In the genomic region with DNA sequence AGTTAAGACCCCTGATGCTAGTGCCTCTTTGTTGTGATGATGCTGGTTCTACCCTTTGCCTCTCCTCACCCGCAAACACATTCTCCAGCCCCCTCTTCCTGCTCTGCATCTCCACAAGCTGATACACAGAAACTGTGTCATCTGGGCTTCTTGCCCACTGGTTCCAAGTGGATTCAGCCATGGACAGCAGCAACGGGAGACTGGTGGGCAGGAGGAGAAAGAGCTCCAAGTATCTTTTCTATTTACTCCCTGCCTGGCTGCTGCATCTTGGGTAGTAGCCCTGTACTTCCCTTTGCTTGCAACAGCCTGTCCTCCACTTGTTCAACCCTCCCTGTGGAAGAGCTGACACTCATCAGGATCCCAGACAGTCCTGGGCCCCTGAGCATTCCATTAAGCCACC, we compare ENCODE assay signal across 38 cellular contexts.
"Had no signal": no experiment of that assay in that cellular context is flagged by ENCODE, and none has a peak within 500 bp of the region (broad histone marks: within the 10 kb centered on the region; RNA-seq: fewer than 3 reads in every experiment).

No MANE protein-coding gene starts in this region.

- H3K27me3 Mint-ChIP-seq: activated B cell treated with CpG ODN at 0.5 μM for 24 hours; activated CD4-positive, alpha-beta memory T cell treated with anti-CD3 and anti-CD28 coated beads for 36 hours; activated CD4-positive, alpha-beta T cell treated with anti-CD3 and anti-CD28 coated beads, Interleukin-2, amount 10 ng/mL, durations not matched to agents 24 days and 14 days; activated CD8-positive, alpha-beta T cell treated with anti-CD3 and anti-CD28 coated beads for 36 hours; activated naive CD8-positive, alpha-beta T cell treated with anti-CD3 and anti-CD28 coated beads for 36 hours; activated T-helper 17 cell treated with anti-CD3 and anti-CD28 coated beads, Interleukin-2, amount 50 U/mL, for 72 hours; central memory CD8-positive, alpha-beta T cell had no signal

- H3K4me1 ChIP-seq: adrenal gland, body of pancreas, breast epithelium had no signal

- DNase-seq: activated B cell treated with CpG ODN at 0.5 μM for 24 hours; activated CD4-positive, alpha-beta memory T cell treated with anti-CD3 and anti-CD28 coated beads for 36 hours; activated CD4-positive, alpha-beta T cell treated with anti-CD3 and anti-CD28 coated beads for 4 hours; activated CD4-positive, alpha-beta T cell treated with anti-CD3 and anti-CD28 coated beads, Interleukin-2, amount 10 ng/mL, durations not matched to agents 24 days and 14 days; activated CD4-positive, alpha-beta T cell treated with anti-CD3 and anti-CD28 coated beads, Interleukin-2, amount 50 U/mL, for 1 hour; activated CD4-positive, alpha-beta T cell treated with anti-CD3 and anti-CD28 coated beads, Interleukin-2, amount 50 U/mL, for 4 hours; activated CD4-positive, CD25-positive, alpha-beta regulatory T cell treated with anti-CD3 and anti-CD28 coated beads, Interleukin-2, amount 50 U/mL, for 72 hours; activated CD8-positive, alpha-beta memory T cell treated with anti-CD3 and anti-CD28 coated beads, Interleukin-2, amount 50 U/mL, for 4 hours; activated CD8-positive, alpha-beta T cell treated with anti-CD3 and anti-CD28 coated beads for 36 hours; activated effector memory CD4-positive, alpha-beta T cell treated with anti-CD3 and anti-CD28 coated beads, Interleukin-2, amount 50 U/mL, for 16 hours; activated gamma-delta T cell treated with Interleukin-2 at 50 U/mL for 16 hours; activated naive CD4-positive, alpha-beta T cell; activated naive CD4-positive, alpha-beta T cell treated with anti-CD3 and anti-CD28 coated beads for 36 hours; activated naive CD4-positive, alpha-beta T cell treated with anti-CD3 and anti-CD28 coated beads, Interleukin-2, amount 50 U/mL, for 16 hours; activated naive CD8-positive, alpha-beta T cell treated with anti-CD3 and anti-CD28 coated beads for 36 hours; activated T-cell treated with anti-CD3 and anti-CD28 coated beads for 4 hours; activated T-cell treated with anti-CD3 and anti-CD28 coated beads, Interleukin-2, amount 50 U/mL, for 1 hour; activated T-cell treated with anti-CD3 and anti-CD28 coated beads, Interleukin-2, amount 50 U/mL, for 4 hours; activated T-cell treated with anti-CD3 and anti-CD28 coated beads, Interleukin-2, amount 50 U/mL, for 72 hours; adrenal gland; amniotic stem cell; aorta; body of pancreas; brain microvascular endothelial cell; caudate nucleus; cerebellar nuclear complex; T-helper 1 cell; T-helper 2 cell; T-helper 9 cell had no signal

- H3K27me3 ChIP-seq: adrenal gland, body of pancreas, brain microvascular endothelial cell, breast epithelium had no signal

- H3K9me3 Mint-ChIP-seq: activated CD4-positive, alpha-beta T cell treated with anti-CD3 and anti-CD28 coated beads, Interleukin-2, amount 10 ng/mL, durations not matched to agents 24 days and 14 days; activated CD8-positive, alpha-beta T cell treated with anti-CD3 and anti-CD28 coated beads for 36 hours; activated T-helper 1 cell treated with anti-CD3 and anti-CD28 coated beads, Interleukin-12 subunit alpha, Interleukin-12 subunit beta, Interleukin-2, Interleukin-4 antibody, amounts not matched to agents 30 ng/mL and 10 ng/mL and 1 ng/mL, durations not matched to agents 14 hours and 24 hours and 36 hours; T-helper 2 cell treated with Interferon-gamma antibody and Interleukin-4, amounts not matched to agents 5 μg/mL and 100 μg/mL, for 36 hours had no signal

- H3K4me3 ChIP-seq: adrenal gland, body of pancreas, breast epithelium, cardiac muscle cell had no signal

- H3K27ac Mint-ChIP-seq: activated B cell treated with CpG ODN at 0.5 μM for 24 hours; activated CD4-positive, alpha-beta memory T cell treated with anti-CD3 and anti-CD28 coated beads for 36 hours; activated CD4-positive, alpha-beta T cell treated with anti-CD3 and anti-CD28 coated beads, Interleukin-2, amount 10 ng/mL, durations not matched to agents 24 days and 14 days; activated CD8-positive, alpha-beta T cell treated with anti-CD3 and anti-CD28 coated beads for 36 hours; activated naive CD4-positive, alpha-beta T cell treated with anti-CD3 and anti-CD28 coated beads for 36 hours; activated naive CD4-positive, alpha-beta T cell treated with anti-CD3 and anti-CD28 coated beads, Interleukin-2, amount 50 U/mL, for 72 hours; activated naive CD8-positive, alpha-beta T cell treated with anti-CD3 and anti-CD28 coated beads for 36 hours; activated T-cell treated with anti-CD3 and anti-CD28 coated beads, Interleukin-2, amount 50 U/mL, for 72 hours; activated T-helper 1 cell treated with anti-CD3 and anti-CD28 coated beads, Interleukin-12 subunit alpha, Interleukin-12 subunit beta, Interleukin-2, Interleukin-4 antibody, amounts not matched to agents 30 ng/mL and 10 ng/mL and 1 ng/mL, durations not matched to agents 14 hours and 24 hours and 36 hours; activated T-helper 17 cell treated with anti-CD3 and anti-CD28 coated beads, Interleukin-2, amount 50 U/mL, for 72 hours; T-helper 1 cell treated with Interleukin-12 subunit alpha and Interleukin-12 subunit beta and Interleukin-4 antibody, amounts not matched to agents 30 μg/mL and 1 μg/mL, for 36 hours; T-helper 2 cell treated with Interferon-gamma antibody and Interleukin-4, amounts not matched to agents 5 μg/mL and 100 μg/mL, for 36 hours had no signal

- H3K27ac ChIP-seq: adrenal gland, body of pancreas, brain microvascular endothelial cell, breast epithelium, cardiac muscle cell, VCaP had no signal

- H3K36me3 ChIP-seq: adrenal gland, brain microvascular endothelial cell, breast epithelium, cardiac muscle cell had no signal

- H3K4me3 Mint-ChIP-seq: activated B cell treated with CpG ODN at 0.5 μM for 24 hours; activated CD4-positive, alpha-beta memory T cell treated with anti-CD3 and anti-CD28 coated beads for 36 hours; activated CD4-positive, alpha-beta T cell treated with anti-CD3 and anti-CD28 coated beads, Interleukin-2, amount 10 ng/mL, durations not matched to agents 24 days and 14 days; activated CD8-positive, alpha-beta T cell treated with anti-CD3 and anti-CD28 coated beads for 36 hours; activated naive CD4-positive, alpha-beta T cell treated with anti-CD3 and anti-CD28 coated beads for 36 hours; activated naive CD8-positive, alpha-beta T cell treated with anti-CD3 and anti-CD28 coated beads for 36 hours; activated T-cell treated with anti-CD3 and anti-CD28 coated beads, Interleukin-2, amount 50 U/mL, for 4 hours; activated T-cell treated with anti-CD3 and anti-CD28 coated beads, Interleukin-2, amount 50 U/mL, for 72 hours; activated T-helper 1 cell treated with anti-CD3 and anti-CD28 coated beads, Interleukin-12 subunit alpha, Interleukin-12 subunit beta, Interleukin-2, Interleukin-4 antibody, amounts not matched to agents 30 ng/mL and 10 ng/mL and 1 ng/mL, durations not matched to agents 14 hours and 24 hours and 36 hours; activated T-helper 17 cell treated with anti-CD3 and anti-CD28 coated beads, Interleukin-2, amount 50 U/mL, for 72 hours; central memory CD8-positive, alpha-beta T cell; T-helper 1 cell treated with Interleukin-12 subunit alpha and Interleukin-12 subunit beta and Interleukin-4 antibody, amounts not matched to agents 30 μg/mL and 1 μg/mL, for 36 hours; T-helper 2 cell treated with Interferon-gamma antibody and Interleukin-4, amounts not matched to agents 5 μg/mL and 100 μg/mL, for 36 hours had no signal

- H3K9me3 ChIP-seq: adrenal gland, body of pancreas, breast epithelium had no signal

- ATAC-seq: activated CD8-positive, alpha-beta T cell treated with anti-CD3 and anti-CD28 coated beads for 36 hours; activated naive CD4-positive, alpha-beta T cell treated with anti-CD3 and anti-CD28 coated beads, Interleukin-2, amount 50 U/mL, for 72 hours; activated T-cell treated with anti-CD3 and anti-CD28 coated beads, Interleukin-2, amount 50 U/mL, for 4 hours; activated T-cell treated with anti-CD3 and anti-CD28 coated beads, Interleukin-2, amount 50 U/mL, for 72 hours; activated T-helper 17 cell treated with anti-CD3 and anti-CD28 coated beads, Interleukin-2, amount 50 U/mL, for 72 hours; body of pancreas had no signal

- H3K36me3 Mint-ChIP-seq: activated CD4-positive, alpha-beta memory T cell treated with anti-CD3 and anti-CD28 coated beads for 36 hours; activated naive CD4-positive, alpha-beta T cell treated with anti-CD3 and anti-CD28 coated beads, Interleukin-2, amount 50 U/mL, for 72 hours; activated naive CD8-positive, alpha-beta T cell treated with anti-CD3 and anti-CD28 coated beads for 36 hours had no signal

- H3K4me1 Mint-ChIP-seq: activated B cell treated with CpG ODN at 0.5 μM for 24 hours; activated CD4-positive, alpha-beta T cell treated with anti-CD3 and anti-CD28 coated beads, Interleukin-2, amount 10 ng/mL, durations not matched to agents 24 days and 14 days; activated naive CD8-positive, alpha-beta T cell treated with anti-CD3 and anti-CD28 coated beads for 36 hours; activated T-helper 17 cell treated with anti-CD3 and anti-CD28 coated beads, Interleukin-2, amount 50 U/mL, for 72 hours; central memory CD8-positive, alpha-beta T cell had no signal
